3 cellular contexts compared by ENCODE assay signal in the genomic region with DNA sequence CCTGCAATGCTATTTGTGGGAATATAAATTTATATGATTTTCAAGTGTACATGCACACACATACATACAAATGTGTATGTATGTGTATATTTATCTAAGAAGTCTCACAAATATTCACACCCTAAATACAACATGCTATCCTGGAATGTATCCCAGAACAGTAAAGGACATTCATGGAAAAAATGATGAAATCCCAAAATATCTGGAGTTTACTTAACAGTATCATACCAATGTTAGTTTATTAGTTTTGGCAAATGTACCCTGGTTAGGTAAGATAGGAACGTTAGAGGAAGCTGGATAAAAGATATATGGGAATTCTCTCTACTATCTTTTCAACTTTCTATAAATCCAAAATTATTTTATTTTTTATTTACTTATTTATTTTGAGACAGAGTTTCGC.
TF ChIP-seq lines count a peak whose summit lies in the region.

No MANE protein-coding gene starts in this region.

TF ChIP-seq in liver, 16 proteins besides CTCF, POLR2A, EP300 and RAD21:
- TF ChIP-seq FOXA2 (IDR thresholded peaks at IDR 0.05) (peak; percentile 82), JUND (IDR thresholded peaks at IDR 0.05) (peak in 1 of 2 donors; percentile 75), YY1 (IDR thresholded peaks at IDR 0.05) (no peak), GABPA (IDR thresholded peaks at IDR 0.05 in 1 of 2, conservative IDR thresholded peaks at IDR 0.05 in 1 of 2) (no peak), NR2F2 (IDR thresholded peaks at IDR 0.05) (no peak), TAF1 (conservative IDR thresholded peaks at IDR 0.05) (no peak), HNF4A (conservative IDR thresholded peaks at IDR 0.05) (peak; percentile 44 to 45), EGR1 (IDR thresholded peaks at IDR 0.05; ENCODE audit: low read depth in 2 of 2) (peak in 1 of 2 donors; percentile 68), FOXA1 (IDR thresholded peaks at IDR 0.05) (peak; percentile 49), RXRA (IDR thresholded peaks at IDR 0.05) (peak; percentile 45 to 58), SP1 (IDR thresholded peaks at IDR 0.05) (peak; percentile 39), HNF4G (IDR thresholded peaks at IDR 0.05) (no peak)
- TF ChIP-seq, protein P1, sequence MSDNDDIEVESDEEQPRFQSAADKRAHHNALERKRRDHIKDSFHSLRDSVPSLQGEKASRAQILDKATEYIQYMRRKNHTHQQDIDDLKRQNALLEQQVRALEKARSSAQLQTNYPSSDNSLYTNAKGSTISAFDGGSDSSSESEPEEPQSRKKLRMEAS (IDR thresholded peaks at IDR 0.05): no peak
- TF ChIP-seq, protein P2, sequence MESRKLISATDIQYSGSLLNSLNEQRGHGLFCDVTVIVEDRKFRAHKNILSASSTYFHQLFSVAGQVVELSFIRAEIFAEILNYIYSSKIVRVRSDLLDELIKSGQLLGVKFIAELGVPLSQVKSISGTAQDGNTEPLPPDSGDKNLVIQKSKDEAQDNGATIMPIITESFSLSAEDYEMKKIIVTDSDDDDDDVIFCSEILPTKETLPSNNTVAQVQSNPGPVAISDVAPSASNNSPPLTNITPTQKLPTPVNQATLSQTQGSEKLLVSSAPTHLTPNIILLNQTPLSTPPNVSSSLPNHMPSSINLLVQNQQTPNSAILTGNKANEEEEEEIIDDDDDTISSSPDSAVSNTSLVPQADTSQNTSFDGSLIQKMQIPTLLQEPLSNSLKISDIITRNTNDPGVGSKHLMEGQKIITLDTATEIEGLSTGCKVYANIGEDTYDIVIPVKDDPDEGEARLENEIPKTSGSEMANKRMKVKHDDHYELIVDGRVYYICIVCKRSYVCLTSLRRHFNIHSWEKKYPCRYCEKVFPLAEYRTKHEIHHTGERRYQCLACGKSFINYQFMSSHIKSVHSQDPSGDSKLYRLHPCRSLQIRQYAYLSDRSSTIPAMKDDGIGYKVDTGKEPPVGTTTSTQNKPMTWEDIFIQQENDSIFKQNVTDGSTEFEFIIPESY (IDR thresholded peaks at IDR 0.05): peak; percentile 42
- TF ChIP-seq, protein P3, sequence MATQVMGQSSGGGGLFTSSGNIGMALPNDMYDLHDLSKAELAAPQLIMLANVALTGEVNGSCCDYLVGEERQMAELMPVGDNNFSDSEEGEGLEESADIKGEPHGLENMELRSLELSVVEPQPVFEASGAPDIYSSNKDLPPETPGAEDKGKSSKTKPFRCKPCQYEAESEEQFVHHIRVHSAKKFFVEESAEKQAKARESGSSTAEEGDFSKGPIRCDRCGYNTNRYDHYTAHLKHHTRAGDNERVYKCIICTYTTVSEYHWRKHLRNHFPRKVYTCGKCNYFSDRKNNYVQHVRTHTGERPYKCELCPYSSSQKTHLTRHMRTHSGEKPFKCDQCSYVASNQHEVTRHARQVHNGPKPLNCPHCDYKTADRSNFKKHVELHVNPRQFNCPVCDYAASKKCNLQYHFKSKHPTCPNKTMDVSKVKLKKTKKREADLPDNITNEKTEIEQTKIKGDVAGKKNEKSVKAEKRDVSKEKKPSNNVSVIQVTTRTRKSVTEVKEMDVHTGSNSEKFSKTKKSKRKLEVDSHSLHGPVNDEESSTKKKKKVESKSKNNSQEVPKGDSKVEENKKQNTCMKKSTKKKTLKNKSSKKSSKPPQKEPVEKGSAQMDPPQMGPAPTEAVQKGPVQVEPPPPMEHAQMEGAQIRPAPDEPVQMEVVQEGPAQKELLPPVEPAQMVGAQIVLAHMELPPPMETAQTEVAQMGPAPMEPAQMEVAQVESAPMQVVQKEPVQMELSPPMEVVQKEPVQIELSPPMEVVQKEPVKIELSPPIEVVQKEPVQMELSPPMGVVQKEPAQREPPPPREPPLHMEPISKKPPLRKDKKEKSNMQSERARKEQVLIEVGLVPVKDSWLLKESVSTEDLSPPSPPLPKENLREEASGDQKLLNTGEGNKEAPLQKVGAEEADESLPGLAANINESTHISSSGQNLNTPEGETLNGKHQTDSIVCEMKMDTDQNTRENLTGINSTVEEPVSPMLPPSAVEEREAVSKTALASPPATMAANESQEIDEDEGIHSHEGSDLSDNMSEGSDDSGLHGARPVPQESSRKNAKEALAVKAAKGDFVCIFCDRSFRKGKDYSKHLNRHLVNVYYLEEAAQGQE (IDR thresholded peaks at IDR 0.05): no peak
- TF ChIP-seq, protein P4, sequence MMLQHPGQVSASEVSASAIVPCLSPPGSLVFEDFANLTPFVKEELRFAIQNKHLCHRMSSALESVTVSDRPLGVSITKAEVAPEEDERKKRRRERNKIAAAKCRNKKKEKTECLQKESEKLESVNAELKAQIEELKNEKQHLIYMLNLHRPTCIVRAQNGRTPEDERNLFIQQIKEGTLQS (IDR thresholded peaks at IDR 0.05): peak; percentile 71

TF ChIP-seq in HepG2, 621 proteins besides CTCF, POLR2A, EP300 and RAD21:
- TF ChIP-seq, protein P5, sequence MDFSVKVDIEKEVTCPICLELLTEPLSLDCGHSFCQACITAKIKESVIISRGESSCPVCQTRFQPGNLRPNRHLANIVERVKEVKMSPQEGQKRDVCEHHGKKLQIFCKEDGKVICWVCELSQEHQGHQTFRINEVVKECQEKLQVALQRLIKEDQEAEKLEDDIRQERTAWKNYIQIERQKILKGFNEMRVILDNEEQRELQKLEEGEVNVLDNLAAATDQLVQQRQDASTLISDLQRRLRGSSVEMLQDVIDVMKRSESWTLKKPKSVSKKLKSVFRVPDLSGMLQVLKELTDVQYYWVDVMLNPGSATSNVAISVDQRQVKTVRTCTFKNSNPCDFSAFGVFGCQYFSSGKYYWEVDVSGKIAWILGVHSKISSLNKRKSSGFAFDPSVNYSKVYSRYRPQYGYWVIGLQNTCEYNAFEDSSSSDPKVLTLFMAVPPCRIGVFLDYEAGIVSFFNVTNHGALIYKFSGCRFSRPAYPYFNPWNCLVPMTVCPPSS (IDR thresholded peaks at IDR 0.05): no peak
- TF ChIP-seq NFYB (CRISPR knock-in tag; IDR thresholded peaks at IDR 0.05) (no peak), KLF12 (CRISPR knock-in tag; IDR thresholded peaks at IDR 0.05; ENCODE audit: borderline replicate concordance) (no peak), ZNF737 (CRISPR knock-in tag; IDR thresholded peaks at IDR 0.05; ENCODE audit: borderline replicate concordance) (no peak), ZNF20 (CRISPR knock-in tag; IDR thresholded peaks at IDR 0.05) (no peak), MEIS1 (CRISPR knock-in tag; IDR thresholded peaks at IDR 0.05; ENCODE audit: borderline replicate concordance) (no peak), SMAD9 (CRISPR knock-in tag; IDR thresholded peaks at IDR 0.05) (no peak), ZFP62 (CRISPR knock-in tag; IDR thresholded peaks at IDR 0.05) (no peak)
- TF ChIP-seq, protein P6, sequence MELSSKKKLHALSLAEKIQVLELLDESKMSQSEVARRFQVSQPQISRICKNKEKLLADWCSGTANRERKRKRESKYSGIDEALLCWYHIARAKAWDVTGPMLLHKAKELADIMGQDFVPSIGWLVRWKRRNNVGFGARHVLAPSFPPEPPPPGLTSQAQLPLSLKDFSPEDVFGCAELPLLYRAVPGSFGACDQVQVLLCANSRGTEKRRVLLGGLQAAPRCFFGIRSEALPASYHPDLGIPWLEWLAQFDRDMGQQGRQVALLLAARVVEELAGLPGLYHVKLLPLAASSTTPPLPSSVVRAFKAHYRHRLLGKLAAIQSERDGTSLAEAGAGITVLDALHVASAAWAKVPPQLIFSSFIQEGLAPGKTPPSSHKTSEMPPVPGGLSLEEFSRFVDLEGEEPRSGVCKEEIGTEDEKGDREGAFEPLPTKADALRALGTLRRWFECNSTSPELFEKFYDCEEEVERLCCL (CRISPR knock-in tag; IDR thresholded peaks at IDR 0.05; ENCODE audit: borderline replicate concordance): no peak

TF ChIP-seq in K562, 482 proteins besides CTCF, POLR2A, EP300 and RAD21:
- no peak for TF ChIP-seq ZNF239 (CRISPR knock-in tag; IDR thresholded peaks at IDR 0.05)
- TF ChIP-seq, protein P4 (IDR thresholded peaks at IDR 0.05): 0 out of 2 replicates have a peak, but pooled peaks have one; percentile 15
- TF ChIP-seq, protein P4 (CRISPR knock-in tag; conservative IDR thresholded peaks at IDR 0.05): no peak
- TF ChIP-seq, protein P7, sequence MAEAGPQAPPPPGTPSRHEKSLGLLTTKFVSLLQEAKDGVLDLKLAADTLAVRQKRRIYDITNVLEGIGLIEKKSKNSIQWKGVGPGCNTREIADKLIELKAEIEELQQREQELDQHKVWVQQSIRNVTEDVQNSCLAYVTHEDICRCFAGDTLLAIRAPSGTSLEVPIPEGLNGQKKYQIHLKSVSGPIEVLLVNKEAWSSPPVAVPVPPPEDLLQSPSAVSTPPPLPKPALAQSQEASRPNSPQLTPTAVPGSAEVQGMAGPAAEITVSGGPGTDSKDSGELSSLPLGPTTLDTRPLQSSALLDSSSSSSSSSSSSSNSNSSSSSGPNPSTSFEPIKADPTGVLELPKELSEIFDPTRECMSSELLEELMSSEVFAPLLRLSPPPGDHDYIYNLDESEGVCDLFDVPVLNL (CRISPR knock-in tag; IDR thresholded peaks at IDR 0.05; ENCODE audit: low read depth): no peak
- no peak for TF ChIP-seq OTX1 (CRISPR knock-in tag; IDR thresholded peaks at IDR 0.05)
